ENCODE assay signal across 1 cellular context in the genomic region with DNA sequence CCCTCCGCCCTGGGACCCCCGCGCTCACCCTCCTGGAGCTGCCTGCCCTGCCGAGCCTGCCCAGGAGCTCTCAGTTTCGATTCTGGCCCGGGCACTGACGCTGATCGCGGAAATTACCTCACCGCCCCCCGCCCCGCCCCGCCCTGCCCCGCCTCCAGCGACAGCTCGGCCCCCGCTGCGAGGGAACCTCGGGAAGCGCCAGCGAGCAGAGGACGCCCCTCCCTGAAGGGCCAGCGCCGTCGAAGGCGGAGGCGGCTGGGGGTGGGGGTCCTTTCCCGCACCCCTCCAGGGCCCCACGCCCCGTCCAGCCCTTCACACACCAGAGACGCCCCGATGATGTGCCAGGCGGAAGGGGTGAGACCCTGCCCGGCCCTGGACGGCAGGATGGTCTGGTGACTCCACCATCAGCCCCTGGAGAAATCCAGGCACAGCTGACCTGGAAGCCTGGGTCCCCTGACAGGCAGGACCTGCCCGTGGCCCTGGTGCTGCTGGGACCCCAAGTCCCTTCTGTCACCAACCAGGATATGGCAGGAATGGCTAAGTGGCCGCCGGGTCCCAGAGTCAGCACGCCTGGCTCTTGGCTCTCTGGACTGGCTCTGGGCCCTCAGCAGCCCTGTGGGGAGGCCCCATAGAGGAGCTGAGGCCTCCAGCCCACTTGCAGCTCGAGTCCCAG.
TF ChIP-seq lines count a peak whose summit lies in the region.

Gene HELZ2, minus strand, starts transcription at position 84 of the 673 bp plus-strand sequence. CDS start 1,854 bp downstream, outside the sequence.

TF ChIP-seq in SK-N-SH treated with all-trans-retinoic acid at 6 μM for 48 hours, 23 proteins besides CTCF, POLR2A, EP300 and RAD21 (continued from another document):
- TF ChIP-seq, protein P1, sequence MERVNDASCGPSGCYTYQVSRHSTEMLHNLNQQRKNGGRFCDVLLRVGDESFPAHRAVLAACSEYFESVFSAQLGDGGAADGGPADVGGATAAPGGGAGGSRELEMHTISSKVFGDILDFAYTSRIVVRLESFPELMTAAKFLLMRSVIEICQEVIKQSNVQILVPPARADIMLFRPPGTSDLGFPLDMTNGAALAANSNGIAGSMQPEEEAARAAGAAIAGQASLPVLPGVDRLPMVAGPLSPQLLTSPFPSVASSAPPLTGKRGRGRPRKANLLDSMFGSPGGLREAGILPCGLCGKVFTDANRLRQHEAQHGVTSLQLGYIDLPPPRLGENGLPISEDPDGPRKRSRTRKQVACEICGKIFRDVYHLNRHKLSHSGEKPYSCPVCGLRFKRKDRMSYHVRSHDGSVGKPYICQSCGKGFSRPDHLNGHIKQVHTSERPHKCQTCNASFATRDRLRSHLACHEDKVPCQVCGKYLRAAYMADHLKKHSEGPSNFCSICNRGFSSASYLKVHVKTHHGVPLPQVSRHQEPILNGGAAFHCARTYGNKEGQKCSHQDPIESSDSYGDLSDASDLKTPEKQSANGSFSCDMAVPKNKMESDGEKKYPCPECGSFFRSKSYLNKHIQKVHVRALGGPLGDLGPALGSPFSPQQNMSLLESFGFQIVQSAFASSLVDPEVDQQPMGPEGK (CRISPR knock-in tag; IDR thresholded peaks at IDR 0.05; ENCODE audit: borderline replicate concordance), result no peak
- no peak for TF ChIP-seq RARB (CRISPR knock-in tag; IDR thresholded peaks at IDR 0.05)
- TF ChIP-seq GLIS3 (CRISPR knock-in tag; IDR thresholded peaks at IDR 0.05), result no peak
- no peak for TF ChIP-seq TCF4 (CRISPR knock-in tag; IDR thresholded peaks at IDR 0.05; ENCODE audit: borderline replicate concordance)
- TF ChIP-seq, protein P2, sequence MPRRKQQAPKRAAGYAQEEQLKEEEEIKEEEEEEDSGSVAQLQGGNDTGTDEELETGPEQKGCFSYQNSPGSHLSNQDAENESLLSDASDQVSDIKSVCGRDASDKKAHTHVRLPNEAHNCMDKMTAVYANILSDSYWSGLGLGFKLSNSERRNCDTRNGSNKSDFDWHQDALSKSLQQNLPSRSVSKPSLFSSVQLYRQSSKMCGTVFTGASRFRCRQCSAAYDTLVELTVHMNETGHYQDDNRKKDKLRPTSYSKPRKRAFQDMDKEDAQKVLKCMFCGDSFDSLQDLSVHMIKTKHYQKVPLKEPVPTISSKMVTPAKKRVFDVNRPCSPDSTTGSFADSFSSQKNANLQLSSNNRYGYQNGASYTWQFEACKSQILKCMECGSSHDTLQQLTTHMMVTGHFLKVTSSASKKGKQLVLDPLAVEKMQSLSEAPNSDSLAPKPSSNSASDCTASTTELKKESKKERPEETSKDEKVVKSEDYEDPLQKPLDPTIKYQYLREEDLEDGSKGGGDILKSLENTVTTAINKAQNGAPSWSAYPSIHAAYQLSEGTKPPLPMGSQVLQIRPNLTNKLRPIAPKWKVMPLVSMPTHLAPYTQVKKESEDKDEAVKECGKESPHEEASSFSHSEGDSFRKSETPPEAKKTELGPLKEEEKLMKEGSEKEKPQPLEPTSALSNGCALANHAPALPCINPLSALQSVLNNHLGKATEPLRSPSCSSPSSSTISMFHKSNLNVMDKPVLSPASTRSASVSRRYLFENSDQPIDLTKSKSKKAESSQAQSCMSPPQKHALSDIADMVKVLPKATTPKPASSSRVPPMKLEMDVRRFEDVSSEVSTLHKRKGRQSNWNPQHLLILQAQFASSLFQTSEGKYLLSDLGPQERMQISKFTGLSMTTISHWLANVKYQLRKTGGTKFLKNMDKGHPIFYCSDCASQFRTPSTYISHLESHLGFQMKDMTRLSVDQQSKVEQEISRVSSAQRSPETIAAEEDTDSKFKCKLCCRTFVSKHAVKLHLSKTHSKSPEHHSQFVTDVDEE (CRISPR knock-in tag; IDR thresholded peaks at IDR 0.05), result no peak
- TF ChIP-seq ZC3H10 (CRISPR knock-in tag; IDR thresholded peaks at IDR 0.05), result no peak
- TF ChIP-seq, protein P3, sequence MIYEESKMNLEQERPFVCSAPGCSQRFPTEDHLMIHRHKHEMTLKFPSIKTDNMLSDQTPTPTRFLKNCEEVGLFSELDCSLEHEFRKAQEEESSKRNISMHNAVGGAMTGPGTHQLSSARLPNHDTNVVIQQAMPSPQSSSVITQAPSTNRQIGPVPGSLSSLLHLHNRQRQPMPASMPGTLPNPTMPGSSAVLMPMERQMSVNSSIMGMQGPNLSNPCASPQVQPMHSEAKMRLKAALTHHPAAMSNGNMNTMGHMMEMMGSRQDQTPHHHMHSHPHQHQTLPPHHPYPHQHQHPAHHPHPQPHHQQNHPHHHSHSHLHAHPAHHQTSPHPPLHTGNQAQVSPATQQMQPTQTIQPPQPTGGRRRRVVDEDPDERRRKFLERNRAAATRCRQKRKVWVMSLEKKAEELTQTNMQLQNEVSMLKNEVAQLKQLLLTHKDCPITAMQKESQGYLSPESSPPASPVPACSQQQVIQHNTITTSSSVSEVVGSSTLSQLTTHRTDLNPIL (CRISPR knock-in tag; IDR thresholded peaks at IDR 0.05; ENCODE audit: low read depth), result no peak
- no peak for TF ChIP-seq ZNF8 (CRISPR knock-in tag; IDR thresholded peaks at IDR 0.05)
- no peak for TF ChIP-seq SNAI2 (CRISPR knock-in tag; IDR thresholded peaks at IDR 0.05)
- TF ChIP-seq ESRRG (CRISPR knock-in tag; IDR thresholded peaks at IDR 0.05), result no peak
- TF ChIP-seq ISL1 (CRISPR knock-in tag; IDR thresholded peaks at IDR 0.05), result no peak
- no peak for TF ChIP-seq PPARA (CRISPR knock-in tag; IDR thresholded peaks at IDR 0.05; ENCODE audit: borderline replicate concordance)
